17 cellular contexts compared by ENCODE assay signal in genomic region chr20:57402206-57403125, GRCh38. TPM values are rescaled to one million over a fixed set of nuclear protein-coding genes. Genes with fewer than 3 reads are reported as not detected.
DNase-seq lines count a peak whose midpoint lies in the region; ATAC-seq and TF ChIP-seq lines count a peak whose summit lies in the region.
"Had no signal": no experiment of that assay in that cellular context is flagged by ENCODE, and none has a peak within 500 bp of the region (broad histone marks: within the 10 kb centered on the region; RNA-seq: fewer than 3 reads in every experiment).

No MANE protein-coding gene starts in this region.

- TF ChIP-seq CTCF in left ventricle myocardium inferior (IDR thresholded peaks at IDR 0.05; ENCODE audit: borderline replicate concordance) (no peak), lower lobe of right lung (IDR thresholded peaks at IDR 0.05) (no peak)

- H3K27ac Mint-ChIP-seq in activated naive CD4-positive, alpha-beta T cell treated with anti-CD3 and anti-CD28 coated beads, Interleukin-2, amount 50 U/mL, for 72 hours, result peak overlapping the region; percentile 87 to 98

- H3K36me3 ChIP-seq in left ventricle myocardium inferior (peaks cover 66% of the 10 kb centered on the region), lower lobe of right lung (peaks cover 58% of the 10 kb centered on the region), stomach smooth muscle (ENCODE audit: control insufficient read depth in 2 of 2, insufficient read depth in 2 of 2, low read length in 2 of 2) (peaks cover 31 to 44% of the 10 kb centered on the region in 2 donors)

- H3K36me3 Mint-ChIP-seq in activated naive CD4-positive, alpha-beta T cell treated with anti-CD3 and anti-CD28 coated beads, Interleukin-2, amount 50 U/mL, for 72 hours, result peaks cover 25 to 32% of the 10 kb centered on the region in 2 donors

- H3K27me3 ChIP-seq in left ventricle myocardium inferior (ENCODE audit: low read depth) (no peaks in the 10 kb centered on the region), lower lobe of right lung (ENCODE audit: low read depth) (no peaks in the 10 kb centered on the region), stomach smooth muscle (ENCODE audit: control insufficient read depth in 1 of 2, insufficient read depth in 2 of 2, low read length in 2 of 2) (no peaks in the 10 kb centered on the region)

- ATAC-seq in Right ventricle myocardium superior (ENCODE audit: poor library complexity) (no peak), lower lobe of right lung (no peak), HG02884 (IDR thresholded peaks at IDR 0.05; ENCODE audit: unreplicated experiment) (no peak), GM21786 (IDR thresholded peaks at IDR 0.05; ENCODE audit: unreplicated experiment) (no peak)
- ATAC-seq in activated naive CD4-positive, alpha-beta T cell treated with anti-CD3 and anti-CD28 coated beads, Interleukin-2, amount 50 U/mL, for 72 hours, result no peak

- H3K9me3 Mint-ChIP-seq in activated naive CD4-positive, alpha-beta T cell treated with anti-CD3 and anti-CD28 coated beads, Interleukin-2, amount 50 U/mL, for 72 hours, result no peaks in the 10 kb centered on the region

- H3K9me3 ChIP-seq in left ventricle myocardium inferior (replicated peaks), result no peaks in the 10 kb centered on the region
- H3K9me3 ChIP-seq in lower lobe of right lung, result no peaks in the 10 kb centered on the region
- no peaks in the 10 kb centered on the region for H3K9me3 ChIP-seq in stomach smooth muscle (ENCODE audit: control insufficient read depth in 2 of 2, low read length in 2 of 2)
- H3K9me3 ChIP-seq: SK-N-SH had no signal

- H3K4me1 ChIP-seq in left ventricle myocardium inferior (peaks cover 81% of the 10 kb centered on the region), lower lobe of right lung (peaks cover 32% of the 10 kb centered on the region), stomach smooth muscle (ENCODE audit: control insufficient read depth, insufficient read depth, low read length) (peaks cover 87% of the 10 kb centered on the region)

- H3K27ac ChIP-seq in left ventricle myocardium inferior (replicated peaks) (no peak overlapping the region), lower lobe of right lung (no peak overlapping the region), stomach smooth muscle (ENCODE audit: low read length) (peak overlapping the region; percentile 62)
- H3K27ac ChIP-seq: VCaP had no signal

- DNase-seq in Right ventricle myocardium superior, result peak; percentile 17
- no peak for DNase-seq in left ventricle myocardium inferior
- no peak for DNase-seq in activated naive CD4-positive, alpha-beta T cell treated with anti-CD3 and anti-CD28 coated beads, Interleukin-2, amount 50 U/mL, for 72 hours (ENCODE audit: low spot score in 2 of 2)
- DNase-seq in lower lobe of right lung, result peak; percentile 28
- no peak for DNase-seq in amniotic stem cell (lab: John Stamatoyannopoulos, UW)
- DNase-seq: activated T-cell treated with anti-CD3 and anti-CD28 coated beads for 4 hours, GOT3, NCI-H1105 treated with DMSO at 0.1 percent for 48 hours, occipital lobe, SK-N-SH, substantia nigra had no signal

- no peak overlapping the region for H3K9ac ChIP-seq in stomach smooth muscle (ENCODE audit: low read length in 2 of 2)
- H3K9ac ChIP-seq: SK-N-SH had no signal

- intact Hi-C loops in Right ventricle myocardium superior (cut with DNase I), result no loop called here
- intact Hi-C loops in left ventricle myocardium inferior (cut with micrococcal nuclease), result no loop called here
- intact Hi-C loops in lower lobe of right lung (cut with DNase I), result no loop called here

- H3K4me3 ChIP-seq in left ventricle myocardium inferior, result no peak overlapping the region
- H3K4me3 ChIP-seq in lower lobe of right lung, result no peak overlapping the region
- H3K4me3 ChIP-seq in stomach smooth muscle (ENCODE audit: low read length in 2 of 2), result no peak overlapping the region
- H3K4me3 ChIP-seq: lung, smooth muscle cell had no signal

RNA-seq across cellular contexts. Expression of gene RBM38, which starts 11.3 kb away (rescaled TPM):
- total RNA-seq in Right ventricle myocardium superior (91.5 TPM), left ventricle myocardium inferior (75.5 TPM), lower lobe of right lung (15.5 TPM)
- 10 to 100 TPM; 43.4 to 97.5 TPM for total RNA-seq in activated naive CD4-positive, alpha-beta T cell treated with anti-CD3 and anti-CD28 coated beads, Interleukin-2, amount 50 U/mL, for 72 hours

RNA-seq across cellular contexts. Expression of gene RAE1, which starts 51.4 kb away (rescaled TPM):
- total RNA-seq in Right ventricle myocardium superior (13.2 TPM), left ventricle myocardium inferior (15.3 TPM), lower lobe of right lung (20.6 TPM)
- total RNA-seq in activated naive CD4-positive, alpha-beta T cell treated with anti-CD3 and anti-CD28 coated beads, Interleukin-2, amount 50 U/mL, for 72 hours, result 10 to 100 TPM; 47.3 to 67.5 TPM

Comparison
In these comparisons a context has a peak if more than half of its experiments do, and no peak if none do; other contexts are left out.
1. DNase-seq: peak in Right ventricle myocardium superior (single experiment) and lower lobe of right lung (single experiment); none in left ventricle myocardium inferior (single experiment), activated naive CD4-positive, alpha-beta T cell treated with anti-CD3 and anti-CD28 coated beads, Interleukin-2, amount 50 U/mL, for 72 hours (0 of 2) and amniotic stem cell (single experiment).